ENCODE assay signal across 8 cellular contexts in genomic region chr12:112303004-112303403, GRCh38.
DNase-seq lines count a peak whose midpoint lies in the region; ATAC-seq and TF ChIP-seq lines count a peak whose summit lies in the region.

No MANE protein-coding gene starts in this region.

- no peaks in the 10 kb centered on the region for H3K9me3 ChIP-seq in hepatocyte (ENCODE audit: low read depth)

- H3K9me2 ChIP-seq in hepatocyte (replicated peaks; ENCODE audit: insufficient read depth), result no peaks in the 10 kb centered on the region

- peak overlapping the region; percentile 51 to 52 for H3K4me3 Mint-ChIP-seq in stimulated activated naive CD8-positive, alpha-beta T cell treated with anti-CD3 and anti-CD28 coated beads, Interleukin-15, amount 100 ng/mL, for 72 hours

- peak; percentile 6 to 38 for DNase-seq in activated CD8-positive, alpha-beta memory T cell treated with anti-CD3 and anti-CD28 coated beads for 4 hours (ENCODE audit: low read depth in 2 of 2)
- DNase-seq in hepatocyte (ENCODE audit: low spot score), result peak; percentile 19
- DNase-seq in stimulated activated naive CD8-positive, alpha-beta T cell treated with anti-CD3 and anti-CD28 coated beads, Interleukin-15, amount 100 ng/mL, for 72 hours, result peak; percentile 58 to 81
- DNase-seq in NCI-H187 treated with DMSO at 0.1 percent for 48 hours (lab: John Stamatoyannopoulos, UW), result no peak
- no peak for DNase-seq in NCI-H1694 (lab: John Stamatoyannopoulos, UW)

- H2AFZ ChIP-seq in ACC112 (ENCODE audit: low read length, unreplicated experiment), result no peak overlapping the region
- H2AFZ ChIP-seq in hepatocyte, result no peak overlapping the region

- 0 out of 2 replicates have a peak, but pooled peaks cover 7% of the 10 kb centered on the region for H3K36me3 ChIP-seq in ACC112 (ENCODE audit: insufficient read depth, low read length)
- H3K36me3 ChIP-seq in hepatocyte (replicated peaks; ENCODE audit: insufficient read depth, low read depth), result no peaks in the 10 kb centered on the region

- H3K9me3 Mint-ChIP-seq in stimulated activated naive CD8-positive, alpha-beta T cell treated with anti-CD3 and anti-CD28 coated beads, Interleukin-15, amount 100 ng/mL, for 72 hours, result no peaks in the 10 kb centered on the region

- H3K4me2 ChIP-seq in hepatocyte, result no peak overlapping the region

- H3K79me2 ChIP-seq in ACC112 (ENCODE audit: control insufficient read depth, insufficient read depth, low read length, unreplicated experiment), result no peaks in the 10 kb centered on the region
- no peaks in the 10 kb centered on the region for H3K79me2 ChIP-seq in hepatocyte

- peak overlapping the region; percentile 65 for H3K27ac ChIP-seq in ACC112 (ENCODE audit: low read depth, low read length)
- H3K27ac ChIP-seq in hepatocyte, result peak overlapping the region; percentile 26

- H3K4me1 Mint-ChIP-seq in stimulated activated naive CD8-positive, alpha-beta T cell treated with anti-CD3 and anti-CD28 coated beads, Interleukin-15, amount 100 ng/mL, for 72 hours, result peaks cover 14% of the 10 kb centered on the region

- H4K20me1 ChIP-seq in hepatocyte (ENCODE audit: insufficient read depth, poor library complexity, severe bottlenecking), result no peaks in the 10 kb centered on the region

- WGBS in hepatocyte (ENCODE audit: low lambda C conversion rate, missing lambda C conversion rate), result 62% methylated on average over 3 of the region's 3 CpGs

- ATAC-seq in GM19395 (IDR thresholded peaks at IDR 0.05; ENCODE audit: unreplicated experiment), result peak; percentile 98
- peak; percentile 100 for ATAC-seq in HG03460 (IDR thresholded peaks at IDR 0.05; ENCODE audit: unreplicated experiment)
- ATAC-seq in stimulated activated naive CD8-positive, alpha-beta T cell treated with anti-CD3 and anti-CD28 coated beads, Interleukin-15, amount 100 ng/mL, for 72 hours, result peak; percentile 100

- no peak for TF ChIP-seq CTCF in hepatocyte (IDR thresholded peaks at IDR 0.05; ENCODE audit: poor library complexity)

- H3K27me3 ChIP-seq in ACC112 (ENCODE audit: insufficient read depth, low read length) (no peaks in the 10 kb centered on the region), hepatocyte (no peaks in the 10 kb centered on the region)

- H3K4me3 ChIP-seq in ACC112 (ENCODE audit: low read depth, low read length) (no peak overlapping the region), hepatocyte (no peak overlapping the region)

- no peaks in the 10 kb centered on the region for H3K27me3 Mint-ChIP-seq in stimulated activated naive CD8-positive, alpha-beta T cell treated with anti-CD3 and anti-CD28 coated beads, Interleukin-15, amount 100 ng/mL, for 72 hours

- H3K4me1 ChIP-seq in ACC112 (ENCODE audit: control insufficient read depth, insufficient read depth, low read length, unreplicated experiment) (peaks cover 11% of the 10 kb centered on the region), hepatocyte (ENCODE audit: insufficient read depth) (no peaks in the 10 kb centered on the region)

- H3K27ac Mint-ChIP-seq in stimulated activated naive CD8-positive, alpha-beta T cell treated with anti-CD3 and anti-CD28 coated beads, Interleukin-15, amount 100 ng/mL, for 72 hours, result peak overlapping the region; percentile 94 to 98

Comparison
In these comparisons a context has a peak if more than half of its experiments do, and no peak if none do; other contexts are left out.
1. DNase-seq: peak in activated CD8-positive, alpha-beta memory T cell treated with anti-CD3 and anti-CD28 coated beads for 4 hours (2 of 2), hepatocyte (single experiment) and stimulated activated naive CD8-positive, alpha-beta T cell treated with anti-CD3 and anti-CD28 coated beads, Interleukin-15, amount 100 ng/mL, for 72 hours (2 of 2); none in NCI-H187 treated with DMSO at 0.1 percent for 48 hours (single experiment) and NCI-H1694 (single experiment).
2. Peak in every context shown above with its lines, with median percentiles within 50 percentile points of each other: ATAC-seq.